ENCODE assay signal across 9 cellular contexts in the genomic region with DNA sequence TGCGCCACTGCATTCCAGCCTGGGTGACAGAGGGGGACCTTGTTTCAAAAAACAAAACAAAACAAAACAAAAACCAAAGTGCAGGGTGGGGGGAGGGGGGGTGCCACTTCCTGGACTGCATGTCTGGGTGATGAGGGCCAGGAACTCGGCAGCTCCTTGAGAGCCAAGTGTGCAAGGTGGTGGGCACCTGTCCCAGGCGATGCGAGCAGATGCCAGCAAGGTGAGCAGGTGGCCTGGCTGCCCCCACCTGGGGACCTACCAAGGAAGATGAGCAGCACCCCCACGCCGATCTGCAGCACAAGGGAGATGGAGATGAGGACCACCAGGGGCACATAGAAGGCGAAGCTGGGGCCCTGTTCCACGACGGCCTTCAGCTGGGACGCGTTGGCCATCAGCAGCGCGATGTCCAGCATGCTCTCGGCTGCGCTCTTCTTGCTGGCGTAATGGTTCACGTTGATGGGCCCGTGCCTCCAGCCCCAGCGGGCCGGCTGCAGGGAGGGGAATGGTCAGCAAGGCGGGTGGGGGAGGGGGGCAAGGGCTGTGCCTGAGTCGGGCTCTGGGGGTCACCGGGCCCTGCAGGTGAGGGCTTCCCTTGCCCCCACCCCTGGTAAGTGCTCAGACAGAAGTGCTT. TPM values are rescaled to one million over a fixed set of nuclear protein-coding genes. Genes with fewer than 3 reads are reported as not detected.
DNase-seq lines count a peak whose midpoint lies in the region; ATAC-seq and TF ChIP-seq lines count a peak whose summit lies in the region.
"Had no signal": no experiment of that assay in that cellular context is flagged by ENCODE, and none has a peak within 500 bp of the region (broad histone marks: within the 10 kb centered on the region; RNA-seq: fewer than 3 reads in every experiment).

No MANE protein-coding gene starts in this region.

- ATAC-seq in HG03565 (IDR thresholded peaks at IDR 0.05; ENCODE audit: unreplicated experiment): no peak

- peaks cover 37% of the 10 kb centered on the region for H3K4me1 Mint-ChIP-seq in nephron progenitor cell

- H3K27me3 Mint-ChIP-seq in nephron progenitor cell (ENCODE audit: low read depth, poor library complexity): no peaks in the 10 kb centered on the region

- H3K9me3 ChIP-seq in vagina: no peaks in the 10 kb centered on the region

- peaks cover 59% of the 10 kb centered on the region for H3K4me1 ChIP-seq in vagina

- H3K4me3 ChIP-seq in coronary artery (peak overlapping the region; percentile 53), vagina (peak overlapping the region in 1 of 2 donors; percentile 21)

- H3K4me3 Mint-ChIP-seq in nephron progenitor cell: peak overlapping the region; percentile 35

- H3K27ac Mint-ChIP-seq in nephron progenitor cell: no peak overlapping the region

- H3K27ac ChIP-seq in coronary artery (peak overlapping the region; percentile 52 to 99), vagina (peak overlapping the region; percentile 99)

- peak; percentile 18 to 56 (median 34) for DNase-seq in stimulated activated naive CD4-positive, alpha-beta T cell (lab: John Stamatoyannopoulos, UW)
- no peak for DNase-seq in stimulated activated naive CD4-positive, alpha-beta T cell treated with Interleukin-2 at 50 U/mL for 16 hours (lab: John Stamatoyannopoulos, UW)
- peak; percentile 73 for DNase-seq in coronary artery (ENCODE audit: low spot score)
- DNase-seq in nephron progenitor cell: no peak
- no peak for DNase-seq in vagina (ENCODE audit: extremely low spot score in 2 of 2)
- no peak for DNase-seq in cerebellar cortex (ENCODE audit: low spot score)
- DNase-seq in NCI-H187 (lab: John Stamatoyannopoulos, UW): no peak

- no peaks in the 10 kb centered on the region for H3K27me3 ChIP-seq in vagina

- H3K36me3 Mint-ChIP-seq in nephron progenitor cell (ENCODE audit: low read depth): no peaks in the 10 kb centered on the region

- H3K36me3 ChIP-seq in vagina: peaks cover 0 to 23% of the 10 kb centered on the region in 2 donors

- TF ChIP-seq CTCF in coronary artery (IDR thresholded peaks at IDR 0.05) (no peak), nephron progenitor cell (IDR thresholded peaks at IDR 0.05) (no peak), vagina (IDR thresholded peaks at IDR 0.05) (no peak)

- H3K9me3 Mint-ChIP-seq in nephron progenitor cell: no peaks in the 10 kb centered on the region

- no peak for TF ChIP-seq POLR2A in vagina (IDR thresholded peaks at IDR 0.05)

- intact Hi-C loops in vagina (cut with DNase I): no loop called here

RNA-seq across cellular contexts. Expression of a gene that starts 7.8 kb away (rescaled TPM):
- 78.6 TPM for total RNA-seq in vagina

RNA-seq across cellular contexts. Expression of a gene that starts 30.2 kb away (rescaled TPM):
- 63.3 TPM for total RNA-seq in vagina

RNA-seq across cellular contexts. Expression of a gene that starts 57.7 kb away (rescaled TPM):
- 24.8 TPM for total RNA-seq in vagina
- total RNA-seq: fibroblast of lung had no signal

Comparison
In these comparisons a context has a peak if more than half of its experiments do, and no peak if none do; other contexts are left out.
1. DNase-seq: peak in stimulated activated naive CD4-positive, alpha-beta T cell (6 of 6) and coronary artery (single experiment); none in stimulated activated naive CD4-positive, alpha-beta T cell treated with Interleukin-2 at 50 U/mL for 16 hours (single experiment), nephron progenitor cell (single experiment), vagina (0 of 2), cerebellar cortex (single experiment) and NCI-H187 (0 of 2).